1 cellular context compared by ENCODE assay signal in genomic region chr11:79296113-79296512, GRCh38.
TF ChIP-seq lines count a peak whose summit lies in the region.

No MANE protein-coding gene starts in this region.

TF ChIP-seq in WTC11, 78 proteins besides CTCF, POLR2A, EP300 and RAD21 (continued from another document):
- TF ChIP-seq, protein P1, sequence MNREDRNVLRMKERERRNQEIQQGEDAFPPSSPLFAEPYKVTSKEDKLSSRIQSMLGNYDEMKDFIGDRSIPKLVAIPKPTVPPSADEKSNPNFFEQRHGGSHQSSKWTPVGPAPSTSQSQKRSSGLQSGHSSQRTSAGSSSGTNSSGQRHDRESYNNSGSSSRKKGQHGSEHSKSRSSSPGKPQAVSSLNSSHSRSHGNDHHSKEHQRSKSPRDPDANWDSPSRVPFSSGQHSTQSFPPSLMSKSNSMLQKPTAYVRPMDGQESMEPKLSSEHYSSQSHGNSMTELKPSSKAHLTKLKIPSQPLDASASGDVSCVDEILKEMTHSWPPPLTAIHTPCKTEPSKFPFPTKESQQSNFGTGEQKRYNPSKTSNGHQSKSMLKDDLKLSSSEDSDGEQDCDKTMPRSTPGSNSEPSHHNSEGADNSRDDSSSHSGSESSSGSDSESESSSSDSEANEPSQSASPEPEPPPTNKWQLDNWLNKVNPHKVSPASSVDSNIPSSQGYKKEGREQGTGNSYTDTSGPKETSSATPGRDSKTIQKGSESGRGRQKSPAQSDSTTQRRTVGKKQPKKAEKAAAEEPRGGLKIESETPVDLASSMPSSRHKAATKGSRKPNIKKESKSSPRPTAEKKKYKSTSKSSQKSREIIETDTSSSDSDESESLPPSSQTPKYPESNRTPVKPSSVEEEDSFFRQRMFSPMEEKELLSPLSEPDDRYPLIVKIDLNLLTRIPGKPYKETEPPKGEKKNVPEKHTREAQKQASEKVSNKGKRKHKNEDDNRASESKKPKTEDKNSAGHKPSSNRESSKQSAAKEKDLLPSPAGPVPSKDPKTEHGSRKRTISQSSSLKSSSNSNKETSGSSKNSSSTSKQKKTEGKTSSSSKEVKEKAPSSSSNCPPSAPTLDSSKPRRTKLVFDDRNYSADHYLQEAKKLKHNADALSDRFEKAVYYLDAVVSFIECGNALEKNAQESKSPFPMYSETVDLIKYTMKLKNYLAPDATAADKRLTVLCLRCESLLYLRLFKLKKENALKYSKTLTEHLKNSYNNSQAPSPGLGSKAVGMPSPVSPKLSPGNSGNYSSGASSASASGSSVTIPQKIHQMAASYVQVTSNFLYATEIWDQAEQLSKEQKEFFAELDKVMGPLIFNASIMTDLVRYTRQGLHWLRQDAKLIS (CRISPR knock-in tag; IDR thresholded peaks at IDR 0.05; ENCODE audit: borderline replicate concordance): no peak
